In genomic region chr6:69954733-69955132, GRCh38 we compare ENCODE assay signal across 6 cellular contexts.
"Had no signal": no experiment of that assay in that cellular context is flagged by ENCODE, and none has a peak within 500 bp of the region (broad histone marks: within the 10 kb centered on the region; RNA-seq: fewer than 3 reads in every experiment).

No MANE protein-coding gene starts in this region.

- H3K9me3 Mint-ChIP-seq: IgD-negative memory B cell had no signal

- H3K27ac ChIP-seq: HL-60 had no signal

- H3K4me3 ChIP-seq: K562 had no signal

- DNase-seq: IMR-90, KBM-7 had no signal

- ATAC-seq: HepG2, K562 had no signal

- H3K27me3 Mint-ChIP-seq: IgD-negative memory B cell had no signal

- H3K27ac Mint-ChIP-seq: IgD-negative memory B cell had no signal
